ENCODE assay signal across 12 cellular contexts in genomic region chr12:57622293-57623245, GRCh38. TPM values are rescaled to one million over a fixed set of nuclear protein-coding genes. Genes with fewer than 3 reads are reported as not detected.
A peak's percentile ranks its signal among the peaks of the same experiment; 100 is the strongest.
DNase-seq lines count a peak whose midpoint lies in the region; ATAC-seq and TF ChIP-seq lines count a peak whose summit lies in the region.
"Had no signal": no experiment of that assay in that cellular context is flagged by ENCODE, and none has a peak within 500 bp of the region (broad histone marks: within the 10 kb centered on the region; RNA-seq: fewer than 3 reads in every experiment).

No MANE protein-coding gene starts in this region.

- DNase-seq in Ammon's horn (ENCODE audit: low spot score) (peak; percentile 1), Calu3 (no peak), naive B cell (no peak), upper lobe of right lung (no peak)
- no peak for DNase-seq in activated T-helper 2 cell treated with anti-CD3 and anti-CD28 coated beads, Interferon-gamma antibody, Interleukin-2, Interleukin-4, amounts not matched to agents 10 μg/mL and 5 μg/mL and 100 μg/mL, durations not matched to agents 14 hours and 24 hours and 36 hours (ENCODE audit: low spot score)
- DNase-seq: gastrocnemius medialis, NCI-H2029 had no signal

- CTCF ChIA-PET in Calu3 (lab: Charles Lee): interaction anchor here (0.7 to 1.4 kb wide), 2 partner anchors 31 to 39 kb away, joined by 6 to 7 read pairs; partner anchors contain the start of gene PIP4K2C

- H3K36me3 Mint-ChIP-seq in Calu3 (ENCODE audit: insufficient read depth, unreplicated experiment): no peaks in the 10 kb centered on the region
- H3K36me3 Mint-ChIP-seq in activated T-helper 2 cell treated with anti-CD3 and anti-CD28 coated beads, Interferon-gamma antibody, Interleukin-2, Interleukin-4, amounts not matched to agents 10 μg/mL and 5 μg/mL and 100 μg/mL, durations not matched to agents 14 hours and 24 hours and 36 hours (ENCODE audit: low read depth): no peaks in the 10 kb centered on the region
- no peaks in the 10 kb centered on the region for H3K36me3 Mint-ChIP-seq in naive B cell

- H3K9me3 ChIP-seq in upper lobe of right lung: no peaks in the 10 kb centered on the region
- H3K9me3 ChIP-seq: gastrocnemius medialis, ovary had no signal

- BruUV-seq in Calu3 (replicated peaks; lab: Mats Ljungman, UMichigan): no TSS peak

- peaks cover 89% of the 10 kb centered on the region for H3K27me3 ChIP-seq in upper lobe of right lung
- H3K27me3 ChIP-seq: ovary had no signal

- TF ChIP-seq CTCF in Calu3 (IDR thresholded peaks at IDR 0.05; ENCODE audit: unreplicated experiment): no peak
- no peak for TF ChIP-seq CTCF in upper lobe of right lung (IDR thresholded peaks at IDR 0.05)

- H3K4me1 ChIP-seq in upper lobe of right lung: peaks cover 22% of the 10 kb centered on the region

- no peak overlapping the region for H3K27ac Mint-ChIP-seq in Calu3 (ENCODE audit: unreplicated experiment)
- no peak overlapping the region for H3K27ac Mint-ChIP-seq in activated T-helper 2 cell treated with anti-CD3 and anti-CD28 coated beads, Interferon-gamma antibody, Interleukin-2, Interleukin-4, amounts not matched to agents 10 μg/mL and 5 μg/mL and 100 μg/mL, durations not matched to agents 14 hours and 24 hours and 36 hours
- peak overlapping the region in 1 of 6 donors; percentile 67 for H3K27ac Mint-ChIP-seq in naive B cell
- H3K27ac Mint-ChIP-seq: activated CD4-positive, alpha-beta T cell treated with anti-CD3 and anti-CD28 coated beads, Interleukin-2, amount 10 ng/mL, durations not matched to agents 7 days and 5 days had no signal

- H3K4me3 Mint-ChIP-seq in Calu3 (ENCODE audit: low read depth, unreplicated experiment): peak overlapping the region; percentile 67
- H3K4me3 Mint-ChIP-seq in activated T-helper 2 cell treated with anti-CD3 and anti-CD28 coated beads, Interferon-gamma antibody, Interleukin-2, Interleukin-4, amounts not matched to agents 10 μg/mL and 5 μg/mL and 100 μg/mL, durations not matched to agents 14 hours and 24 hours and 36 hours (ENCODE audit: low read depth): peak overlapping the region; percentile 74
- peak overlapping the region; percentile 56 to 92 (median 84) for H3K4me3 Mint-ChIP-seq in naive B cell

- no peaks in the 10 kb centered on the region for H3K9me3 Mint-ChIP-seq in Calu3 (ENCODE audit: low read depth, unreplicated experiment)
- no peaks in the 10 kb centered on the region for H3K9me3 Mint-ChIP-seq in activated T-helper 2 cell treated with anti-CD3 and anti-CD28 coated beads, Interferon-gamma antibody, Interleukin-2, Interleukin-4, amounts not matched to agents 10 μg/mL and 5 μg/mL and 100 μg/mL, durations not matched to agents 14 hours and 24 hours and 36 hours
- H3K9me3 Mint-ChIP-seq in naive B cell: no peaks in the 10 kb centered on the region
- H3K9me3 Mint-ChIP-seq: activated CD4-positive, alpha-beta T cell treated with anti-CD3 and anti-CD28 coated beads, Interleukin-2, amount 10 ng/mL, durations not matched to agents 7 days and 5 days had no signal

- peaks cover 15% of the 10 kb centered on the region for H3K4me1 Mint-ChIP-seq in Calu3 (ENCODE audit: low read depth, unreplicated experiment)
- peaks cover 15% of the 10 kb centered on the region for H3K4me1 Mint-ChIP-seq in activated T-helper 2 cell treated with anti-CD3 and anti-CD28 coated beads, Interferon-gamma antibody, Interleukin-2, Interleukin-4, amounts not matched to agents 10 μg/mL and 5 μg/mL and 100 μg/mL, durations not matched to agents 14 hours and 24 hours and 36 hours (ENCODE audit: low read depth)
- peaks cover 33 to 59% (median 38%) of the 10 kb centered on the region in 3 donors for H3K4me1 Mint-ChIP-seq in naive B cell

- H3K4me3 ChIP-seq in upper lobe of right lung: no peak overlapping the region

- H3K27ac ChIP-seq in upper lobe of right lung: no peak overlapping the region
- H3K27ac ChIP-seq: BLaER1, gastrocnemius medialis, ovary had no signal

- H3K27me3 Mint-ChIP-seq in Calu3 (ENCODE audit: unreplicated experiment) (peaks cover 99% of the 10 kb centered on the region), naive B cell (peaks cover 77 to 98% (median 97%) of the 10 kb centered on the region in 3 donors)
- peaks cover 87% of the 10 kb centered on the region for H3K27me3 Mint-ChIP-seq in activated T-helper 2 cell treated with anti-CD3 and anti-CD28 coated beads, Interferon-gamma antibody, Interleukin-2, Interleukin-4, amounts not matched to agents 10 μg/mL and 5 μg/mL and 100 μg/mL, durations not matched to agents 14 hours and 24 hours and 36 hours (ENCODE audit: low read depth)

- intact Hi-C loops in Calu3 (cut with micrococcal nuclease; ENCODE audit: unreplicated experiment) (loop anchor here (10.0 kb wide), 1 partner anchor 168 kb away; the partner anchor contains the start of genes GLI1 and INHBE), upper lobe of right lung (cut with DNase I) (loop anchor here (5.0 kb wide), 1 partner anchor 40 kb away; no protein-coding TSS in a partner anchor)
- intact Hi-C loops in activated T-helper 2 cell treated with anti-CD3 and anti-CD28 coated beads, Interferon-gamma antibody, Interleukin-2, Interleukin-4, amounts not matched to agents 10 μg/mL and 5 μg/mL and 100 μg/mL, durations not matched to agents 14 hours and 24 hours and 36 hours (cut with micrococcal nuclease): loop anchor here (5.0 kb wide), 1 partner anchor 380 kb away; no protein-coding TSS in a partner anchor

- H3K36me3 ChIP-seq in upper lobe of right lung: no peaks in the 10 kb centered on the region
- H3K36me3 ChIP-seq: gastrocnemius medialis, ovary had no signal

- no peak for ATAC-seq in naive B cell (ENCODE audit: low read depth in 2 of 2)
- ATAC-seq in GM18502 (IDR thresholded peaks at IDR 0.05; ENCODE audit: poor library complexity, unreplicated experiment): no peak
- no peak for ATAC-seq in upper lobe of right lung
- no peak for ATAC-seq in HG02642 (IDR thresholded peaks at IDR 0.05; ENCODE audit: poor library complexity, unreplicated experiment)

RNA-seq across cellular contexts. Expression of gene B4GALNT1, which starts 10.4 kb away (rescaled TPM):
- 8.1 and 11.1 TPM in 2 replicates for total RNA-seq in Calu3 (2022)
- total RNA-seq in activated T-helper 2 cell treated with anti-CD3 and anti-CD28 coated beads, Interferon-gamma antibody, Interleukin-2, Interleukin-4, amounts not matched to agents 10 μg/mL and 5 μg/mL and 100 μg/mL, durations not matched to agents 14 hours and 24 hours and 36 hours: 10.8 and 11.3 TPM in 2 replicates
- polyA plus RNA-seq in naive B cell (ENCODE audit: low read depth in 6 of 6): not detected
- 0.93 TPM for total RNA-seq in upper lobe of right lung

RNA-seq across cellular contexts. Expression of gene ARHGEF25, which starts 11.3 kb away (rescaled TPM):
- 2.2 and 4.7 TPM in 2 replicates for total RNA-seq in Calu3 (2022)
- 1.9 and 2.3 TPM in 2 replicates for total RNA-seq in activated T-helper 2 cell treated with anti-CD3 and anti-CD28 coated beads, Interferon-gamma antibody, Interleukin-2, Interleukin-4, amounts not matched to agents 10 μg/mL and 5 μg/mL and 100 μg/mL, durations not matched to agents 14 hours and 24 hours and 36 hours
- polyA plus RNA-seq in naive B cell (ENCODE audit: low read depth in 6 of 6): not detected
- 16.3 TPM for total RNA-seq in upper lobe of right lung

RNA-seq across cellular contexts. Expression of gene DTX3, which starts 17.9 kb away (rescaled TPM):
- total RNA-seq in Calu3 (2022): 23.1 and 25.9 TPM in 2 replicates
- 17.7 and 21.7 TPM in 2 replicates for total RNA-seq in activated T-helper 2 cell treated with anti-CD3 and anti-CD28 coated beads, Interferon-gamma antibody, Interleukin-2, Interleukin-4, amounts not matched to agents 10 μg/mL and 5 μg/mL and 100 μg/mL, durations not matched to agents 14 hours and 24 hours and 36 hours
- polyA plus RNA-seq in naive B cell (ENCODE audit: low read depth in 6 of 6): under 1 TPM in 5 of 6 donors, not detected in 1; 0.16 to 0.53 (median 0.29) TPM
- total RNA-seq in upper lobe of right lung: 26.0 TPM

RNA-seq across cellular contexts. Expression of gene PIP4K2C, which starts 31.6 kb away (rescaled TPM):
- total RNA-seq in Calu3 (2022) (66.3 and 80.3 TPM in 2 replicates), upper lobe of right lung (31.0 TPM)
- total RNA-seq in activated T-helper 2 cell treated with anti-CD3 and anti-CD28 coated beads, Interferon-gamma antibody, Interleukin-2, Interleukin-4, amounts not matched to agents 10 μg/mL and 5 μg/mL and 100 μg/mL, durations not matched to agents 14 hours and 24 hours and 36 hours: 23.2 and 24.6 TPM in 2 replicates
- polyA plus RNA-seq in naive B cell (ENCODE audit: low read depth in 6 of 6): 10 to 100 TPM; 15.8 to 42.0 (median 19.1) TPM
